Comparison of ENCODE assay signal across 23 cellular contexts in genomic region chr9:123564652-123565051, GRCh38.
"Had no signal": no experiment of that assay in that cellular context is flagged by ENCODE, and none has a peak within 500 bp of the region (broad histone marks: within the 10 kb centered on the region; RNA-seq: fewer than 3 reads in every experiment).

No MANE protein-coding gene starts in this region.

- ATAC-seq: K562, Right ventricle myocardium inferior, SK-N-SH treated with all-trans-retinoic acid at 6 μM for 48 hours had no signal

- H3K27me3 Mint-ChIP-seq: IgD-negative memory B cell had no signal

- H3K27ac Mint-ChIP-seq: IgD-negative memory B cell had no signal

- DNase-seq: Kasumi-1, MM.1S, NCI-H1092 treated with DMSO at 0.1 percent for 48 hours, NCI-H1436, NCI-H187, NCI-H2029, NCI-H2081 treated with DMSO at 0.1 percent for 48 hours, NCI-H2171, NCI-H226, NCI-H446, NCI-H510A, NCI-H524 treated with DMSO at 0.1 percent for 48 hours, NCI-H69, NCI-H774, OCI-M1, PC-9, Peyer's patch, SHP77 treated with DMSO at 0.1 percent for 48 hours, SJCRH30 had no signal

- H3K4me3 Mint-ChIP-seq: IgD-negative memory B cell had no signal
